In genomic region chr20:63626424-63627128, GRCh38 we compare ENCODE assay signal across 8 cellular contexts. TPM values are rescaled to one million over a fixed set of nuclear protein-coding genes. Genes with fewer than 3 reads are reported as not detected.
DNase-seq lines count a peak whose midpoint lies in the region; ATAC-seq and TF ChIP-seq lines count a peak whose summit lies in the region.

A gene with protein sequence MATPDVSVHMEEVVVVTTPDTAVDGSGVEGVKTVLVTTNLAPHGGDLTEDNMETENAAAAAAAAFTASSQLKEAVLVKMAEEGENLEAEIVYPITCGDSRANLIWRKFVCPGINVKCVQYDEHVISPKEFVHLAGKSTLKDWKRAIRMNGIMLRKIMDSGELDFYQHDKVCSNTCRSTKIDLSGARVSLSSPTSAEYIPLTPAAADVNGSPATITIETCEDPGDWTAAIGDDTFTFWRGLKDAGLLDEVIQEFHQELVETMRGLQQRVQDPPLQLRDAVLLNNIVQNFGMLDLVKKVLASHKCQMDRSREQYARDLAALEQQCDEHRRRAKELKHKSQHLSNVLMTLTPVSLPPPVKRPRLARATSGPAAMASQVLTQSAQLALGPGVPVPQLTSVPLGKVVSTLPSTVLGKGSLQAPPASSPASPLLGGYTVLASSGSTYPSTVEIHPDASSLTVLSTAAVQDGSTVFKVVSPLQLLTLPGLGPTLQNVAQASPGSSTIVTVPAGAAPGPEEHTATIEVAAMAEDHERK (minus strand): TSS chr20:63627101. CDS start chr20:63619397, 7,704 bp downstream.

- H3K27ac ChIP-seq in cardiac muscle cell: peak within 1 kb of the TSS; percentile 86

- TF ChIP-seq CTCF in cardiac muscle cell (IDR thresholded peaks at IDR 0.05; ENCODE audit: low read depth, low read length): no peak

- peak within 1 kb of the TSS; percentile 82 to 93 for H3K27ac Mint-ChIP-seq in activated naive CD4-positive, alpha-beta T cell treated with anti-CD3 and anti-CD28 coated beads, Interleukin-2, amount 50 U/mL, for 72 hours

- peaks cover 5% of the 10 kb centered on the region for H3K4me1 ChIP-seq in cardiac muscle cell (ENCODE audit: low read depth)

- ATAC-seq in GM21447 (IDR thresholded peaks at IDR 0.05; ENCODE audit: unreplicated experiment): peak; percentile 35
- peak; percentile 48 to 68 for ATAC-seq in activated naive CD4-positive, alpha-beta T cell treated with anti-CD3 and anti-CD28 coated beads, Interleukin-2, amount 50 U/mL, for 72 hours

- peaks cover 9 to 16% of the 10 kb centered on the region in 2 donors for H3K36me3 Mint-ChIP-seq in activated naive CD4-positive, alpha-beta T cell treated with anti-CD3 and anti-CD28 coated beads, Interleukin-2, amount 50 U/mL, for 72 hours

- DNase-seq in DMS53 treated with DMSO at 0.1 percent for 48 hours (lab: John Stamatoyannopoulos, UW; ENCODE audit: unreplicated experiment) (peak; percentile 62), HuH-7 (ENCODE audit: low spot score) (peak; percentile 93), SHP77 (lab: John Stamatoyannopoulos, UW) (peak; percentile 73 to 92), cardiac muscle cell (ENCODE audit: low read depth in 1 of 2, low spot score in 1 of 2) (peak in 1 of 2 donors; percentile 83), pons (ENCODE audit: low spot score) (peak; percentile 71), islet precursor cell (no peak)
- peak; percentile 68 to 69 for DNase-seq in activated naive CD4-positive, alpha-beta T cell treated with anti-CD3 and anti-CD28 coated beads, Interleukin-2, amount 50 U/mL, for 72 hours (ENCODE audit: low spot score in 2 of 2)

- H3K4me3 ChIP-seq in cardiac muscle cell: peak within 1 kb of the TSS; percentile 94

- H3K27me3 ChIP-seq in cardiac muscle cell: no peaks in the 10 kb centered on the region

- no peaks in the 10 kb centered on the region for H3K9me3 ChIP-seq in cardiac muscle cell (ENCODE audit: low read depth)

- H3K36me3 ChIP-seq in cardiac muscle cell: no peaks in the 10 kb centered on the region

- no peaks in the 10 kb centered on the region for H3K9me3 Mint-ChIP-seq in activated naive CD4-positive, alpha-beta T cell treated with anti-CD3 and anti-CD28 coated beads, Interleukin-2, amount 50 U/mL, for 72 hours

RNA-seq across cellular contexts. Expression of the gene that starts here (rescaled TPM):
- 10 to 100 TPM; 11.3 to 24.0 TPM for total RNA-seq in activated naive CD4-positive, alpha-beta T cell treated with anti-CD3 and anti-CD28 coated beads, Interleukin-2, amount 50 U/mL, for 72 hours
- 10.9 and 15.4 TPM in 2 replicates for total RNA-seq in cardiac muscle cell
- polyA plus RNA-seq in cardiac muscle cell: 10.8 and 11.4 TPM in 2 replicates
